12 cellular contexts compared by ENCODE assay signal in the genomic region with DNA sequence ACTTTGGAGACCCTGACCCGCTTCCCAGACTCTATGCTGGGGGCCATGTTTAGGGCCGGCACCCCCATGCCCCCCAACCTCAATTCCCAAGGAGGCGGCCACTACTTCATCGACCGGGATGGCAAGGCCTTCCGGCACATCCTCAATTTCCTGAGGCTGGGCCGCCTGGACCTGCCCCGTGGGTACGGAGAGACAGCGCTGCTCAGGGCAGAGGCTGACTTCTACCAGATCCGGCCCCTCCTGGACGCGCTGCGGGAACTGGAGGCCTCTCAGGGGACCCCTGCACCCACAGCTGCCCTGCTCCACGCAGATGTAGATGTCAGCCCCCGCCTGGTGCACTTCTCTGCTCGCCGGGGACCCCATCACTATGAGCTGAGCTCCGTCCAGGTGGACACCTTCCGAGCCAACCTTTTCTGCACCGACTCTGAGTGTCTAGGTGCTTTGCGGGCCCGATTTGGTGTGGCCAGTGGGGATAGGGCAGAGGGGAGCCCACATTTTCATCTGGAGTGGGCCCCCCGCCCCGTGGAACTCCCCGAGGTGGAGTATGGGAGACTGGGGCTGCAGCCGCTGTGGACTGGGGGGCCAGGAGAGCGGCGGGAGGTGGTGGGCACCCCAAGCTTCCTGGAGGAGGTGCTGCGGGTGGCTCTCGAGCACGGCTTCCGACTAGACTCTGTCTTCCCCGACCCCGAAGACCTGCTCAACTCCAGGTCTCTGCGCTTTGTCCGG. TPM values are rescaled to one million over a fixed set of nuclear protein-coding genes. Genes with fewer than 3 reads are reported as not detected.
DNase-seq lines count a peak whose midpoint lies in the region; ATAC-seq and TF ChIP-seq lines count a peak whose summit lies in the region.
"Had no signal": no experiment of that assay in that cellular context is flagged by ENCODE, and none has a peak within 500 bp of the region (broad histone marks: within the 10 kb centered on the region; RNA-seq: fewer than 3 reads in every experiment).

No MANE protein-coding gene starts in this region.

- H3K9me3 ChIP-seq in ascending aorta (no peaks in the 10 kb centered on the region), testis (no peaks in the 10 kb centered on the region)
- H3K9me3 ChIP-seq: adrenal gland had no signal

- WGBS in lower leg skin, 2 donors: 87 to 88% methylated on average over 37 of the region's 37 CpGs
- 68 to 72% methylated on average over 35 to 37 of the region's 37 CpGs for WGBS in testis, 2 donors

- ATAC-seq in activated CD4-positive, alpha-beta T cell treated with anti-CD3 and anti-CD28 coated beads for 36 hours: no peak
- no peak for ATAC-seq in activated CD4-positive, CD25-positive, alpha-beta regulatory T cell treated with anti-CD3 and anti-CD28 coated beads, Interleukin-2, amount 50 U/mL, for 24 hours
- no peak for ATAC-seq in GM21619 (IDR thresholded peaks at IDR 0.05; ENCODE audit: unreplicated experiment)

- peak overlapping the region; percentile 84 for H3K27ac Mint-ChIP-seq in activated CD4-positive, alpha-beta T cell treated with anti-CD3 and anti-CD28 coated beads for 36 hours

- H3K9me3 Mint-ChIP-seq in activated CD4-positive, alpha-beta T cell treated with anti-CD3 and anti-CD28 coated beads for 36 hours (ENCODE audit: low read depth): no peaks in the 10 kb centered on the region

- no peaks in the 10 kb centered on the region for H3K36me3 ChIP-seq in ascending aorta
- no peaks in the 10 kb centered on the region for H3K36me3 ChIP-seq in testis (ENCODE audit: low read depth, missing control alignments)
- H3K36me3 ChIP-seq: adrenal gland had no signal

- TF ChIP-seq POLR2A in lower leg skin (IDR thresholded peaks at IDR 0.05) (no peak), testis (IDR thresholded peaks at IDR 0.05) (no peak)

- peaks cover 52% of the 10 kb centered on the region for H3K4me1 Mint-ChIP-seq in activated CD4-positive, alpha-beta T cell treated with anti-CD3 and anti-CD28 coated beads for 36 hours

- peaks cover 30% of the 10 kb centered on the region for H3K36me3 Mint-ChIP-seq in activated CD4-positive, alpha-beta T cell treated with anti-CD3 and anti-CD28 coated beads for 36 hours (ENCODE audit: low read depth)

- DNase-seq in activated CD4-positive, alpha-beta T cell treated with anti-CD3 and anti-CD28 coated beads for 36 hours: no peak
- DNase-seq in activated CD4-positive, alpha-beta T cell treated with anti-CD3 and anti-CD28 coated beads, Interleukin-2, amount 50 U/mL, for 4 hours: no peak
- no peak for DNase-seq in ascending aorta (ENCODE audit: low spot score in 2 of 2)
- no peak for DNase-seq in lower leg skin (ENCODE audit: low spot score in 2 of 2)
- no peak for DNase-seq in testis
- DNase-seq in iPS-NIHi7 (ENCODE audit: extremely low spot score): no peak
- DNase-seq: AML-193, NCI-H446 treated with DMSO at 0.1 percent for 48 hours had no signal

- POLR2A ChIA-PET in activated CD4-positive, alpha-beta T cell treated with anti-CD3 and anti-CD28 coated beads for 36 hours (lab: Charles Lee): interaction anchor here (0.7 to 0.8 kb wide), 2 partner anchors 22 to 87 kb away, joined by 3 read pairs; no protein-coding TSS in a partner anchor

- no peak for TF ChIP-seq CTCF in ascending aorta (IDR thresholded peaks at IDR 0.05)
- TF ChIP-seq CTCF in lower leg skin (IDR thresholded peaks at IDR 0.05): no peak
- TF ChIP-seq CTCF in testis (IDR thresholded peaks at IDR 0.05): no peak

- peaks cover 11 to 36% of the 10 kb centered on the region in 2 donors for H3K4me1 ChIP-seq in ascending aorta
- H3K4me1 ChIP-seq in testis: peaks cover 24% of the 10 kb centered on the region

- peak overlapping the region; percentile 71 to 98 for H3K4me3 ChIP-seq in ascending aorta
- peak overlapping the region; percentile 78 for H3K4me3 ChIP-seq in lower leg skin (ENCODE audit: low read depth, poor library complexity, severe bottlenecking)
- peak overlapping the region; percentile 81 to 86 for H3K4me3 ChIP-seq in testis

- CTCF ChIA-PET in activated CD4-positive, alpha-beta T cell treated with anti-CD3 and anti-CD28 coated beads for 36 hours (lab: Charles Lee): interaction anchor here (0.8 to 4.0 kb wide), 6 partner anchors 12 to 320 kb away, joined by 3 to 23 read pairs (median 3); partner anchors contain the start of gene NEURL4

- H3K27me3 ChIP-seq in ascending aorta (no peaks in the 10 kb centered on the region), testis (no peaks in the 10 kb centered on the region)
- H3K27me3 ChIP-seq: adrenal gland had no signal

- H3K27me3 Mint-ChIP-seq in activated CD4-positive, alpha-beta T cell treated with anti-CD3 and anti-CD28 coated beads for 36 hours: no peaks in the 10 kb centered on the region

- H3K27ac ChIP-seq in ascending aorta (peak overlapping the region; percentile 96 to 100), testis (peak overlapping the region in 1 of 2 donors; percentile 98)

- H3K4me3 Mint-ChIP-seq in activated CD4-positive, alpha-beta T cell treated with anti-CD3 and anti-CD28 coated beads for 36 hours: peak overlapping the region; percentile 79

- intact Hi-C loops in activated CD4-positive, alpha-beta T cell treated with anti-CD3 and anti-CD28 coated beads for 36 hours (cut with DNase I, micrococcal nuclease): loop anchor here (2.0 to 5.0 kb wide), 2 partner anchors 84 to 489 kb away; no protein-coding TSS in a partner anchor
- intact Hi-C loops in ascending aorta (cut with DNase I) (loop anchor here (1.0 to 5.0 kb wide), 6 partner anchors 83 to 489 kb away; partner anchors contain the start of genes GABARAP, POLR2A, SENP3 and TP53), lower leg skin (cut with DNase I; ENCODE audit: low total_unique reads) (loop anchor here (10.0 kb wide), 1 partner anchor 202 kb away; the partner anchor contains the start of gene TNFSF13), testis (cut with DNase I; ENCODE audit: low total_unique reads) (loop anchor here (10.0 kb wide), 1 partner anchor 212 kb away; the partner anchor contains the start of gene SENP3)

RNA-seq across cellular contexts. Expression of gene KCTD11, which starts 1.1 kb away (rescaled TPM):
- total RNA-seq in activated CD4-positive, alpha-beta T cell treated with anti-CD3 and anti-CD28 coated beads for 36 hours: 1 to 10 TPM; 5.0 to 6.1 TPM
- total RNA-seq in ascending aorta: 14.6 TPM
- 10 to 100 TPM; 30.3 to 65.4 (median 42.8) TPM for total RNA-seq in lower leg skin
- 1 to 10 TPM; 4.8 to 5.0 TPM for total RNA-seq in testis
- polyA plus RNA-seq in testis (ENCODE audit: insufficient read depth, low read depth, low replicate concordance): 6.8 TPM

RNA-seq across cellular contexts. Expression of gene TMEM95, which starts 1.9 kb away (rescaled TPM):
- total RNA-seq in activated CD4-positive, alpha-beta T cell treated with anti-CD3 and anti-CD28 coated beads for 36 hours: under 1 TPM in 1 of 2 experiments, not detected in 1; 0.16 TPM
- total RNA-seq in ascending aorta (not detected), lower leg skin (not detected), testis (1 to 10 TPM; 2.8 to 6.6 TPM)
- 9.9 TPM for polyA plus RNA-seq in testis (ENCODE audit: insufficient read depth, low read depth, low replicate concordance)
- total RNA-seq: adrenal gland, renal cortical epithelial cell had no signal
- polyA plus RNA-seq: adrenal gland had no signal

RNA-seq across cellular contexts. Expression of gene ACAP1, which starts 16.7 kb away (rescaled TPM):
- 100 to 1,000 TPM; 343 to 375 TPM for total RNA-seq in activated CD4-positive, alpha-beta T cell treated with anti-CD3 and anti-CD28 coated beads for 36 hours
- 12.0 TPM for total RNA-seq in ascending aorta
- total RNA-seq in lower leg skin: 1 to 10 TPM; 2.9 to 5.6 (median 3.8) TPM
- 100 to 1,000 TPM in 1 of 2 donors, 10 to 100 TPM in 1; 12.6 to 140 TPM for total RNA-seq in testis
- polyA plus RNA-seq in testis (ENCODE audit: insufficient read depth, low read depth, low replicate concordance): 95.2 TPM

RNA-seq across cellular contexts. Expression of gene NEURL4, which starts 23.9 kb away (rescaled TPM):
- total RNA-seq in activated CD4-positive, alpha-beta T cell treated with anti-CD3 and anti-CD28 coated beads for 36 hours: 10 to 100 TPM; 22.5 to 29.1 TPM
- 22.0 TPM for total RNA-seq in ascending aorta
- 10 to 100 TPM; 13.3 to 44.8 (median 22.3) TPM for total RNA-seq in lower leg skin
- total RNA-seq in testis: 10 to 100 TPM; 34.5 to 50.6 TPM
- 38.3 TPM for polyA plus RNA-seq in testis (ENCODE audit: insufficient read depth, low read depth, low replicate concordance)

RNA-seq across cellular contexts. Expression of gene TNK1, which starts 27.8 kb away (rescaled TPM):
- total RNA-seq in activated CD4-positive, alpha-beta T cell treated with anti-CD3 and anti-CD28 coated beads for 36 hours: 1 to 10 TPM; 4.8 to 6.9 TPM
- total RNA-seq in ascending aorta (0.43 TPM), lower leg skin (10 to 100 TPM; 13.0 to 25.4 (median 19.7) TPM), testis (1 to 10 TPM; 3.7 to 6.8 TPM)
- polyA plus RNA-seq in testis (ENCODE audit: insufficient read depth, low read depth, low replicate concordance): 4.0 TPM
